Comparison of ENCODE assay signal across 27 cellular contexts in the genomic region with DNA sequence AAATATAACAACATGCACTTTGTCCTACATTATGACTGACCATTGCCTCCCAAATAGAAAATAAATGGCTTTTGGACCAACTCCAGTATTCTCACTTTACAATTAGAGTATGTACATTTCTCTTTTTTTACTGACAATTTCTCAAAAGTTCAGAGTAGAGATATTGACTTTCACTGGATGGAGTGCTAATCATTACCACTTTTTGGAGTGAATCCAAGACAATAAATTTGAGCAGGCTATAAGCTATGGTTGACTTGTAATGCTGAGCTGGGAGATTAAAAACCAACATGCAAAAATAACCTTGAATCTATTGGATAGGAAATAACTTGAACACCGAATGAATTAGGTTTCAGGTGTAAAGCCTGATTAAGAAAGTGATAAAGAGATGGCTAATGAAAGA.
DNase-seq lines count a peak whose midpoint lies in the region; ATAC-seq and TF ChIP-seq lines count a peak whose summit lies in the region.
"Had no signal": no experiment of that assay in that cellular context is flagged by ENCODE, and none has a peak within 500 bp of the region (broad histone marks: within the 10 kb centered on the region; RNA-seq: fewer than 3 reads in every experiment).

No MANE protein-coding gene starts in this region.

- TF ChIP-seq POLR2A in prostate gland (IDR thresholded peaks at IDR 0.05), result no peak

- no peaks in the 10 kb centered on the region for H3K36me3 ChIP-seq in prostate gland
- H3K36me3 ChIP-seq: breast epithelium, heart right ventricle, tibial nerve, WERI-Rb-1 had no signal

- WGBS in prostate gland, result 26% methylated on average over 1 of the region's 1 CpG

- intact Hi-C loops in prostate gland (cut with DNase I), result no loop called here

- H3K27ac ChIP-seq in prostate gland, result no peak overlapping the region
- H3K27ac ChIP-seq: breast epithelium, heart right ventricle, parathyroid adenoma, tibial nerve, WERI-Rb-1 had no signal

- no peaks in the 10 kb centered on the region for H3K4me1 ChIP-seq in prostate gland (replicated peaks)
- H3K4me1 ChIP-seq: breast epithelium, heart right ventricle, parathyroid adenoma, tibial nerve had no signal

- H3K27me3 ChIP-seq in prostate gland (replicated peaks; ENCODE audit: insufficient read depth), result no peaks in the 10 kb centered on the region
- H3K27me3 ChIP-seq: breast epithelium, heart right ventricle, tibial nerve had no signal

- ATAC-seq in left lobe of liver, result peak; percentile 63
- ATAC-seq in HG02798 (IDR thresholded peaks at IDR 0.05; ENCODE audit: poor library complexity, unreplicated experiment), result no peak
- ATAC-seq: activated CD8-positive, alpha-beta memory T cell treated with anti-CD3 and anti-CD28 coated beads, Interleukin-2, amount 10 ng/mL, durations not matched to agents 7 days and 5 days; heart right ventricle; left cardiac atrium; natural killer cell had no signal

- H3K9me3 ChIP-seq in prostate gland, result no peaks in the 10 kb centered on the region
- H3K9me3 ChIP-seq: breast epithelium, heart right ventricle, tibial nerve had no signal

- H3K4me3 ChIP-seq in prostate gland, result no peak overlapping the region
- H3K4me3 ChIP-seq: breast epithelium, heart right ventricle, tibial nerve had no signal

- DNase-seq in DMS53 treated with DMSO at 0.1 percent for 48 hours (lab: John Stamatoyannopoulos, UW; ENCODE audit: unreplicated experiment), result peak; percentile 46
- DNase-seq in NCI-H1105 (lab: John Stamatoyannopoulos, UW), result peak; percentile 3
- peak; percentile 68 for DNase-seq in NCI-H510A treated with DMSO at 0.1 percent for 48 hours (lab: John Stamatoyannopoulos, UW)
- DNase-seq in left lobe of liver (ENCODE audit: low spot score), result no peak
- DNase-seq in prostate gland (ENCODE audit: low spot score), result no peak
- DNase-seq in GM03348 (ENCODE audit: low spot score), result no peak
- DNase-seq in glomerular visceral epithelial cell (ENCODE audit: extremely low spot score), result no peak
- DNase-seq: activated CD4-positive, alpha-beta T cell treated with anti-CD3 and anti-CD28 coated beads, Interleukin-2, amount 10 ng/mL, durations not matched to agents 24 days and 14 days; activated CD8-positive, alpha-beta memory T cell treated with anti-CD3 and anti-CD28 coated beads, Interleukin-2, amount 10 ng/mL, durations not matched to agents 7 days and 5 days; activated naive CD4-positive, alpha-beta T cell treated with anti-CD3 and anti-CD28 coated beads, Interleukin-2, amount 10 ng/mL, durations not matched to agents 7 days and 5 days; amniotic stem cell; CD4-positive, CD25-positive, alpha-beta regulatory T cell; DMS 273 treated with DMSO at 0.1 percent for 48 hours; effector CD4-positive, alpha-beta T cell; GF-D8; heart right ventricle; KBM-7; left cardiac atrium; MM.1S; natural killer cell; NCI-H2107; NCI-H526 treated with DMSO at 0.1 percent for 48 hours; WERI-Rb-1 had no signal

- TF ChIP-seq CTCF in prostate gland (IDR thresholded peaks at IDR 0.05), result no peak

Comparison
In these comparisons a context has a peak if more than half of its experiments do, and no peak if none do; other contexts are left out.
1. DNase-seq: peak in DMS53 treated with DMSO at 0.1 percent for 48 hours (single experiment), NCI-H1105 (single experiment) and NCI-H510A treated with DMSO at 0.1 percent for 48 hours (single experiment); none in left lobe of liver (single experiment), prostate gland (single experiment), GM03348 (single experiment) and glomerular visceral epithelial cell (single experiment).